Comparison of ENCODE assay signal across 14 cellular contexts in the genomic region with DNA sequence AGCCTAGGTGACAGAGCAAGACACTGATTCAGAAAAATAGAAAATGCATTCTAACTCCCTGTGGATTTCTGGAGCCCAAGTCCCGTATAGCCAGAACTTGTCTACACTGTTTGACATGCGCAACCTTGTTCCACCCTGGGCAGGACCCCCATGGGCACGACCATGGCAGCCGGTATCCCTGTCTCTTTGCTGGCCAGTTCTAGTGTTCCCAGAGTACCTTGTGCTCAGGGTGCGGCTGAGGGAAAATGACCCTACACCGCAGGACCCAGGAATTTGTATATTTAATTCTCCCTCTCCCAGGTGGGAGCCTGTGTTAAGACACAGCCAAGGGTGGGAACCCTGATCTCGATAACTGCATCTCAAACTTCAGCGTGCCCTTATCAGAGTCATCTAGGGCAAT. TPM values are rescaled to one million over a fixed set of nuclear protein-coding genes. Genes with fewer than 3 reads are reported as not detected.
DNase-seq lines count a peak whose midpoint lies in the region; ATAC-seq and TF ChIP-seq lines count a peak whose summit lies in the region.
"Had no signal": no experiment of that assay in that cellular context is flagged by ENCODE, and none has a peak within 500 bp of the region (broad histone marks: within the 10 kb centered on the region; RNA-seq: fewer than 3 reads in every experiment).

No MANE protein-coding gene starts in this region.

- H3K9me3 Mint-ChIP-seq in CD14-positive monocyte (peaks cover 0 to 3% (median 0%) of the 10 kb centered on the region in 7 donors), brain (no peaks in the 10 kb centered on the region)
- no peaks in the 10 kb centered on the region for H3K9me3 Mint-ChIP-seq in activated T-cell treated with anti-CD3 and anti-CD28 coated beads, Interleukin-2, amount 50 U/mL, for 72 hours
- H3K9me3 Mint-ChIP-seq: CD4-positive, alpha-beta T cell had no signal

- H3K9me3 ChIP-seq in psoas muscle: no peaks in the 10 kb centered on the region

- H3K36me3 Mint-ChIP-seq in CD14-positive monocyte: peaks cover 6 to 9% of the 10 kb centered on the region in 2 donors
- no peaks in the 10 kb centered on the region for H3K36me3 Mint-ChIP-seq in brain
- H3K36me3 Mint-ChIP-seq in activated T-cell treated with anti-CD3 and anti-CD28 coated beads, Interleukin-2, amount 50 U/mL, for 72 hours (ENCODE audit: insufficient read depth in 2 of 2): no peaks in the 10 kb centered on the region

- peak overlapping the region in 1 of 2 donors; percentile 71 for H3K4me3 Mint-ChIP-seq in CD14-positive monocyte
- H3K4me3 Mint-ChIP-seq in brain: peak overlapping the region in 2 of 5 experiments; percentile 74 to 84
- no peak overlapping the region for H3K4me3 Mint-ChIP-seq in activated T-cell treated with anti-CD3 and anti-CD28 coated beads, Interleukin-2, amount 50 U/mL, for 72 hours
- H3K4me3 Mint-ChIP-seq: CD4-positive, alpha-beta T cell had no signal

- H3K4me1 ChIP-seq in psoas muscle: no peaks in the 10 kb centered on the region

- H3K36me3 ChIP-seq in psoas muscle (ENCODE audit: insufficient read depth in 1 of 2, low read depth in 1 of 2): no peaks in the 10 kb centered on the region

- peak overlapping the region; percentile 88 to 96 (median 94) for H3K27ac Mint-ChIP-seq in CD14-positive monocyte
- H3K27ac Mint-ChIP-seq in brain: peak overlapping the region in 3 of 5 experiments; percentile 89 to 95 (median 95)
- no peak overlapping the region for H3K27ac Mint-ChIP-seq in activated T-cell treated with anti-CD3 and anti-CD28 coated beads, Interleukin-2, amount 50 U/mL, for 72 hours
- H3K27ac Mint-ChIP-seq: CD4-positive, alpha-beta T cell had no signal

- H3K4me1 Mint-ChIP-seq in CD14-positive monocyte: peaks cover 74% of the 10 kb centered on the region
- H3K4me1 Mint-ChIP-seq in brain: peaks cover 76% of the 10 kb centered on the region
- H3K4me1 Mint-ChIP-seq in activated T-cell treated with anti-CD3 and anti-CD28 coated beads, Interleukin-2, amount 50 U/mL, for 72 hours (ENCODE audit: low read depth): peaks cover 9% of the 10 kb centered on the region

- ATAC-seq in psoas muscle: no peak
- no peak for ATAC-seq in activated T-cell treated with anti-CD3 and anti-CD28 coated beads, Interleukin-2, amount 50 U/mL, for 72 hours (replicated peaks in 1 of 2)
- ATAC-seq: HCT116, PC-3 had no signal

- DNase-seq in CD14-positive monocyte (ENCODE audit: low spot score): no peak
- DNase-seq in islet precursor cell: peak; percentile 30
- DNase-seq in posterior vena cava (ENCODE audit: low spot score): peak; percentile 59
- DNase-seq in SKM-1 treated with dmso at 0.1 percent for 144 hours (lab: John Stamatoyannopoulos, UW; ENCODE audit: unreplicated experiment): no peak
- no peak for DNase-seq in psoas muscle
- no peak for DNase-seq in activated CD4-positive, alpha-beta T cell treated with anti-CD3 and anti-CD28 coated beads, Interleukin-2, amount 50 U/mL, for 4 hours
- no peak for DNase-seq in activated T-cell treated with anti-CD3 and anti-CD28 coated beads, Interleukin-2, amount 50 U/mL, for 72 hours
- DNase-seq: CD4-positive, alpha-beta T cell; KG1; PC-3 had no signal

- TF ChIP-seq CTCF in CD14-positive monocyte (IDR thresholded peaks at IDR 0.05) (no peak), brain (conservative IDR thresholded peaks at IDR 0.05) (no peak), psoas muscle (IDR thresholded peaks at IDR 0.05) (no peak)

- intact Hi-C loops in CD14-positive monocyte (cut with micrococcal nuclease) (no loop called here), posterior vena cava (cut with DNase I) (no loop called here), psoas muscle (cut with DNase I) (no loop called here)

- H3K27me3 Mint-ChIP-seq in CD14-positive monocyte (ENCODE audit: low read depth in 3 of 3) (peaks cover 0 to 5% (median 2%) of the 10 kb centered on the region in 3 donors), brain (peaks cover 6% of the 10 kb centered on the region)
- H3K27me3 Mint-ChIP-seq in activated T-cell treated with anti-CD3 and anti-CD28 coated beads, Interleukin-2, amount 50 U/mL, for 72 hours (ENCODE audit: low read depth): peaks cover 46% of the 10 kb centered on the region

- no peak overlapping the region for H3K27ac ChIP-seq in psoas muscle
- H3K27ac ChIP-seq: RWPE1 had no signal

- H3K4me3 ChIP-seq in psoas muscle: no peak overlapping the region

- H3K27me3 ChIP-seq in psoas muscle (ENCODE audit: insufficient read depth in 3 of 3, low read length in 2 of 3): peaks cover 0 to 27% (median 7%) of the 10 kb centered on the region in 3 donors

- WGBS in psoas muscle, 3 donors: 92 to 97% (median 95%) methylated on average over 8 of the region's 8 CpGs

RNA-seq across cellular contexts. Expression of a gene that starts 36.7 kb away (rescaled TPM):
- polyA plus RNA-seq in CD14-positive monocyte (not detected), brain (ENCODE audit: insufficient read depth, low read depth, low replicate concordance) (4.9 TPM), psoas muscle (1 to 10 TPM in 2 of 3 donors, under 1 TPM in 1; 0.46 to 3.3 (median 2.7) TPM)
- total RNA-seq in posterior vena cava (1 to 10 TPM; 6.0 to 7.7 TPM), psoas muscle (1 to 10 TPM; 3.4 to 8.4 (median 4.4) TPM)
- total RNA-seq in activated T-cell treated with anti-CD3 and anti-CD28 coated beads, Interleukin-2, amount 50 U/mL, for 72 hours: 10 to 100 TPM; 17.2 to 17.8 TPM
- total RNA-seq: A673, PC-3 had no signal

RNA-seq across cellular contexts. Expression of a gene that starts 58.1 kb away (rescaled TPM):
- not detected for polyA plus RNA-seq in CD14-positive monocyte
- polyA plus RNA-seq in brain (ENCODE audit: insufficient read depth, low read depth, low replicate concordance): 0.93 TPM
- total RNA-seq in posterior vena cava: under 1 TPM in 1 of 2 donors, not detected in 1; 0.38 TPM
- 1 to 10 TPM; 3.2 to 9.3 (median 4.4) TPM for total RNA-seq in psoas muscle
- 1 to 10 TPM in 2 of 3 donors, under 1 TPM in 1; 0.74 to 3.0 (median 2.0) TPM for polyA plus RNA-seq in psoas muscle
- total RNA-seq in activated T-cell treated with anti-CD3 and anti-CD28 coated beads, Interleukin-2, amount 50 U/mL, for 72 hours: under 1 TPM in 1 of 2 donors, not detected in 1; 0.32 TPM
- total RNA-seq: A673; CD4-positive, alpha-beta T cell had no signal

Comparison
In these comparisons a context has a peak if more than half of its experiments do, and no peak if none do; other contexts are left out.
1. DNase-seq: peak in islet precursor cell (single experiment) and posterior vena cava (single experiment); none in CD14-positive monocyte (single experiment), SKM-1 treated with dmso at 0.1 percent for 144 hours (single experiment), psoas muscle (0 of 2), activated CD4-positive, alpha-beta T cell treated with anti-CD3 and anti-CD28 coated beads, Interleukin-2, amount 50 U/mL, for 4 hours (0 of 2) and activated T-cell treated with anti-CD3 and anti-CD28 coated beads, Interleukin-2, amount 50 U/mL, for 72 hours (0 of 2).